In the genomic region with DNA sequence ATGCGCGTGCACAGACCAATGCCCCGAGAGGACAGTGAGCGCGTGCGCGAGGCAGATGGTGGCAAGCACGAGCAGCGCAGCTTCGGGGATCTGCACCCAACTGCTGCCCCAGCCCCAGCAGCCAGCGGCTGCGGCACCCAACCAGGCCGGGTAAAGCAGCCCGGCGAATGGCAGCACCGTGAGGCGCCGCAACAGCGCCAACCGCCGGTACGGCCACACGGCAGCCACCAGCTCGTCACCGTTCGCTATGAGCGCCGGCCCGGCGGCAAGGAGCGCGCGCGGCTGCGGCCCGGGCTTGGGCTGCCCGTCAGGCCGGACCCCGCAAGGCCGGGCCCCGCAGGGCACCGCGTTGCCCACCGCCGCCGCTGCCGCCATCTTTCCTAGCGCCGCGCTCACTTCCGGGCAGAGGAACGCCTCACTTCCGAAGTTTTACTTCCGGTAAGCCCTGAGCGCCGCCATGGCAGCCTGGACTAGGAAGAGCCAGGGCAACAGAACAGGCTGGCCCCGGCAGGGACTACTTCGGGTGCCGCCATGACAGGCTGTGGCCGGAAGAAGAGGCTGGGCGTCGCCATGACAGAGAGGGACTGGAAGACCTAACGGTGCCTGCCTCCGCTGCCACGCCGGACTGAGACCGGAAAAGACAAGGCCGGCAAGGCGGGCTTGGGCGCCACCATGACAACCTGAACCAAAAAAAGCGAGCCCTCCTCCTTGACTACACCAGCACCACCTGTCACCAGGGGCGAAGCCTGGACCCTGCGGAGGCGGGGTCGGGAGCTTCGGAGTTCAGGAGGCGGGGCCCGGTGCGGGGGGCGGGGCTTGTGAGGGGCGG, we compare ENCODE assay signal across 8 cellular contexts. TPM values are rescaled to one million over a fixed set of nuclear protein-coding genes. Genes with fewer than 3 reads are reported as not detected.
DNase-seq lines count a peak whose midpoint lies in the region; ATAC-seq and TF ChIP-seq lines count a peak whose summit lies in the region.

TSS of gene ATP13A1 (minus strand) at position 385 of the 829 bp plus-strand sequence. CDS start at position 375, 10 bp downstream.

- peaks cover 37% of the 10 kb centered on the region for H4K20me1 ChIP-seq in IMR-90 (ENCODE audit: insufficient read depth, low read length)
- H4K20me1 ChIP-seq in OCI-LY7 (ENCODE audit: insufficient read depth, low read length): peaks cover 15% of the 10 kb centered on the region; the same call in 1 of the 2 replicates

- peak within 1 kb of the TSS; percentile 76 for H2AK9ac ChIP-seq in IMR-90 (replicated peaks; ENCODE audit: low read depth, low read length, poor library complexity)

- peak within 1 kb of the TSS; percentile 60; the same call in 1 of the 2 replicates for H3K56ac ChIP-seq in IMR-90 (ENCODE audit: extremely low read depth, insufficient read depth, low read length)

- H2AFZ ChIP-seq in IMR-90 (replicated peaks; ENCODE audit: low read length, poor library complexity) (peak within 1 kb of the TSS; percentile 90), OCI-LY7 (ENCODE audit: low read length) (peak within 1 kb of the TSS; percentile 59)

- H2BK5ac ChIP-seq in IMR-90 (ENCODE audit: low read depth, low read length, poor library complexity, severe bottlenecking): peak within 1 kb of the TSS; percentile 89

- H3K14ac ChIP-seq in IMR-90 (replicated peaks; ENCODE audit: low read depth, low read length): peak within 1 kb of the TSS; percentile 83

- peak within 1 kb of the TSS; percentile 81 for H3K4ac ChIP-seq in IMR-90 (ENCODE audit: low read depth, low read length)

- peak within 1 kb of the TSS; percentile 92 for H3K4me2 ChIP-seq in IMR-90 (ENCODE audit: low read depth, low read length)
- H3K4me2 ChIP-seq in OCI-LY7 (ENCODE audit: low read length): peak within 1 kb of the TSS; percentile 82

- H3K27ac ChIP-seq in IMR-90 (ENCODE audit: insufficient read depth, low read length) (peak within 1 kb of the TSS; percentile 93), OCI-LY7 (ENCODE audit: low read depth, low read length, poor library complexity, severe bottlenecking) (peak within 1 kb of the TSS; percentile 88)

- POLR2A ChIA-PET in IMR-90 (lab: Charles Lee; ENCODE audit: unreplicated experiment) (interaction anchor here (1.0 kb wide), 1 partner anchor 158 kb away, joined by 10 read pairs; the partner anchor contains the start of gene ZNF506), OCI-LY7 (lab: Charles Lee) (interaction anchor here (0.5 to 1.2 kb wide), 3 partner anchors 65 to 294 kb away, joined by 3 to 5 read pairs (median 4); partner anchors contain the start of gene ZNF253)

- H3K79me2 ChIP-seq in OCI-LY7 (ENCODE audit: insufficient read depth, low read depth, low read length): peaks cover 34% of the 10 kb centered on the region

- H3K4me3 ChIP-seq in IMR-90 (ENCODE audit: insufficient read depth, low read depth, low read length) (peak within 1 kb of the TSS; percentile 78), OCI-LY7 (ENCODE audit: low read depth, low read length, poor library complexity, severe bottlenecking) (peak within 1 kb of the TSS; percentile 88), mononuclear cell (ENCODE audit: low read length) (peak within 1 kb of the TSS; percentile 92)

- WGBS in IMR-90 (ENCODE audit: extremely low coverage in 2 of 2, insufficient read length in 1 of 2), 2 experiments: 0% methylated on average over 37 of the region's 81 CpGs; no CpG with 5 or more reads in 1 of the 2 experiments

- BruUV-seq in IMR-90 (replicated peaks; lab: Mats Ljungman, UMichigan) (TSS peak; percentile 32), OCI-LY7 (replicated peaks; lab: Mats Ljungman, UMichigan) (no TSS peak)

- H3K79me1 ChIP-seq in IMR-90 (ENCODE audit: low read depth in 1 of 2, low read length in 2 of 2): peaks cover 20 to 39% of the 10 kb centered on the region in 2 experiments

- peak within 1 kb of the TSS; percentile 91 for H4K5ac ChIP-seq in IMR-90 (ENCODE audit: low read depth, low read length)

- H2BK15ac ChIP-seq in IMR-90 (ENCODE audit: low read depth, low read length): peak within 1 kb of the TSS; percentile 59; the same call in 1 of the 3 replicates

- no peak for TF ChIP-seq CTCF in IMR-90 (conservative IDR thresholded peaks at IDR 0.05; ENCODE audit: low read depth, low read length)
- TF ChIP-seq CTCF in OCI-LY7 (conservative IDR thresholded peaks at IDR 0.05; ENCODE audit: low read length): peak; percentile 49

- H4K8ac ChIP-seq in IMR-90 (ENCODE audit: low read depth in 2 of 2, low read length in 2 of 2): peak within 1 kb of the TSS; percentile 82 to 95

- dilution Hi-C loops in IMR-90 (cut with HindIII; ENCODE audit: low sequenced_read_pairs, unreplicated experiment): no loop called here

- H3K18ac ChIP-seq in IMR-90 (ENCODE audit: low read depth, low read length): peak within 1 kb of the TSS; percentile 85

- no peak for TF ChIP-seq RAD21 in IMR-90 (IDR thresholded peaks at IDR 0.05; ENCODE audit: low read length)

- peak within 1 kb of the TSS; percentile 88 for H2AK5ac ChIP-seq in IMR-90 (ENCODE audit: low read depth, low read length)

- ATAC-seq in GM21528 (IDR thresholded peaks at IDR 0.05; ENCODE audit: low FRiP score, unreplicated experiment) (peak; percentile 69), IMR-90 (ENCODE audit: low read depth) (peak; percentile 95)

- peak within 1 kb of the TSS; percentile 95 for H4K91ac ChIP-seq in IMR-90 (ENCODE audit: insufficient read depth, low read depth, low read length)

- H3K9ac ChIP-seq in IMR-90 (ENCODE audit: low read depth, low read length): peak within 1 kb of the TSS; percentile 72

- H3K9me2 ChIP-seq in OCI-LY7 (ENCODE audit: insufficient read depth, low read length): no peaks in the 10 kb centered on the region

- H3K4me1 ChIP-seq in IMR-90 (ENCODE audit: control insufficient read depth, insufficient read depth, low read length) (peaks cover 9% of the 10 kb centered on the region; the same call in 1 of the 2 replicates), OCI-LY7 (ENCODE audit: insufficient read depth, low read length, poor library complexity, severe bottlenecking) (peaks cover 55% of the 10 kb centered on the region), mononuclear cell (ENCODE audit: insufficient read depth, low read length) (peaks cover 45% of the 10 kb centered on the region)

- in situ Hi-C loops in IMR-90 (cut with MboI; ENCODE audit: low sequenced_read_pairs): no loop called here

- H3K27me3 ChIP-seq in IMR-90 (ENCODE audit: control insufficient read depth, insufficient read depth, low read length): no peaks in the 10 kb centered on the region
- H3K27me3 ChIP-seq in mononuclear cell (ENCODE audit: insufficient read depth, low read length): no peaks in the 10 kb centered on the region

- DNase-seq in DMS153 (lab: John Stamatoyannopoulos, UW): peak; percentile 95
- peak; percentile 97 for DNase-seq in IMR-90
- DNase-seq in OCI-LY7 (ENCODE audit: low spot score): peak; percentile 98
- peak; percentile 88 for DNase-seq in activated T-cell treated with anti-CD3 and anti-CD28 coated beads for 1 hour (ENCODE audit: low read depth)
- DNase-seq in epidermal melanocyte (ENCODE audit: insufficient read length, low spot score): peak; percentile 87
- DNase-seq in stimulated activated CD8-positive, alpha-beta memory T cell treated with anti-CD3 and anti-CD28 coated beads, Interleukin-4, amount 100 ng/mL, for 1 hour (ENCODE audit: low read depth in 2 of 2, low spot score in 1 of 2): peak; percentile 88 to 90

- peak within 1 kb of the TSS; percentile 92 for H2BK120ac ChIP-seq in IMR-90 (ENCODE audit: low read depth, low read length)

- CTCF ChIA-PET in IMR-90 (lab: Yijun Ruan, JAX): interaction anchor here (0.5 kb wide), 1 partner anchor 154 kb away, joined by 3 read pairs; no protein-coding TSS in a partner anchor
- CTCF ChIA-PET in OCI-LY7 (lab: Charles Lee; ENCODE audit: unreplicated experiment): interaction anchor here (0.6 kb wide), 1 partner anchor 1842 kb away, joined by 5 read pairs; the partner anchor contains the start of gene ZNF429

- peaks cover 16% of the 10 kb centered on the region for H3K36me3 ChIP-seq in IMR-90 (ENCODE audit: control insufficient read depth, insufficient read depth, low read length)
- H3K36me3 ChIP-seq in OCI-LY7 (ENCODE audit: insufficient read depth, low read length): peaks cover 25% of the 10 kb centered on the region

- H3K9me3 ChIP-seq in IMR-90 (ENCODE audit: control insufficient read depth, insufficient read depth, low read length): no peaks in the 10 kb centered on the region
- no peaks in the 10 kb centered on the region for H3K9me3 ChIP-seq in OCI-LY7 (ENCODE audit: low read length)
- H3K9me3 ChIP-seq in mononuclear cell (ENCODE audit: low read depth, low read length): no peaks in the 10 kb centered on the region

- H2BK20ac ChIP-seq in IMR-90 (ENCODE audit: low read depth, low read length): 0 out of 2 replicates have a peak within 1 kb of the TSS, but pooled peaks have one; percentile 36

- intact Hi-C loops in IMR-90 (cut with micrococcal nuclease) (loop anchor here (2.0 kb wide), 1 partner anchor 113 kb away; no protein-coding TSS in a partner anchor), OCI-LY7 (cut with micrococcal nuclease; ENCODE audit: unreplicated experiment) (loop anchor here (1.0 to 10.0 kb wide), 4 partner anchors 113 to 499 kb away; partner anchors contain the start of gene GATAD2A)

- H3K23ac ChIP-seq in IMR-90 (ENCODE audit: low read depth, low read length): peak within 1 kb of the TSS; percentile 80

- peak; percentile 76 for TF ChIP-seq POLR2A in IMR-90 (IDR thresholded peaks at IDR 0.05; ENCODE audit: low read depth, low read length)

- peaks cover 23% of the 10 kb centered on the region for H3K9me1 ChIP-seq in IMR-90 (ENCODE audit: insufficient read depth, low read length)

TF ChIP-seq in IMR-90, 13 proteins besides CTCF, POLR2A, EP300 and RAD21 (continues in another document):
- TF ChIP-seq RFX5 (IDR thresholded peaks at IDR 0.05; ENCODE audit: low read depth, low read length) (no peak), MXI1 (IDR thresholded peaks at IDR 0.05; ENCODE audit: borderline replicate concordance, low read depth, low read length) (0 out of 2 replicates have a peak, but pooled peaks have one; percentile 49), MAZ (IDR thresholded peaks at IDR 0.05; ENCODE audit: borderline replicate concordance, low read depth, low read length) (0 out of 2 replicates have a peak, but pooled peaks have one; percentile 19)

RNA-seq across cellular contexts. Expression of gene ATP13A1, which starts in this region (rescaled TPM):
- total RNA-seq in IMR-90 (2012; rRNA removed) (13.3 and 15.8 TPM in 2 replicates), OCI-LY7 (2022) (122 and 128 TPM in 2 replicates), mononuclear cell (78.2 TPM)
- 43.8 and 44.3 TPM in 2 replicates for polyA plus RNA-seq in IMR-90 (2012; rRNA removed)
- polyA plus RNA-seq in IMR-90 (2012; cell fraction: cytosol; rRNA removed): 23.5 and 30.6 TPM in 2 replicates
- polyA plus RNA-seq in IMR-90 (2012; cell fraction: nucleus; rRNA removed; ENCODE audit: low replicate concordance): 153 and 499 TPM in 2 replicates
- 41.0 and 58.3 TPM in 2 replicates for total RNA-seq in OCI-LY7 (2014; rRNA removed; shearing (Covaris generic))

Comparison
In these comparisons a context has a peak if more than half of its experiments do, and no peak if none do; other contexts are left out.
1. Peak in every context shown above with its lines: DNase-seq, ATAC-seq, H3K4me3 ChIP-seq and H3K27ac ChIP-seq.